ENCODE assay signal across 35 cellular contexts in the genomic region with DNA sequence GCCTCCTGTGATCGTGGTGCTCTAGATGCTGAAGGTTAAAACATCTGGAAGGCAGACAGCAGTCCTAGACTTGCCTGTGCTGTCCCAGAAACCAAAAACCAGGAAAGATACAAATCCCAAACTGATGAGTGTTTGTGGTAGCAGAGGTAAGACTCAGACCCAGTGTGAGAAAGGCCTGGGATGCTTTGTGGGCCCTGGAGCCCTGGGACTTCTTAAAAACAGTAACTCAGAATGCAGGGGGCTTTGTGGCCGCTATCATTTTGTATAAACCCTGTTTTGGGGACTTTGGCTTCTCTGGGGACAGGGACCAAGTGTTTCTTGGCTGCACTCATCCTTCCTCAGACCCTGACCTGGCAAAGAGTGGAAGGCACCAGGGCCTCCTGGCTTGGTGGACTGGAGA.
"Had no signal": no experiment of that assay in that cellular context is flagged by ENCODE, and none has a peak within 500 bp of the region (broad histone marks: within the 10 kb centered on the region; RNA-seq: fewer than 3 reads in every experiment).

No MANE protein-coding gene starts in this region.

- H3K9me3 ChIP-seq: ascending aorta, Peyer's patch, SJSA1 had no signal

- H3K4me3 Mint-ChIP-seq: activated B cell treated with CpG ODN at 0.5 μM for 24 hours; activated CD8-positive, alpha-beta T cell treated with anti-CD3 and anti-CD28 coated beads for 36 hours; activated naive CD4-positive, alpha-beta T cell treated with anti-CD3 and anti-CD28 coated beads, Interleukin-2, amount 50 U/mL, for 24 hours; activated naive CD8-positive, alpha-beta T cell treated with anti-CD3 and anti-CD28 coated beads, Interleukin-2, amount 10 ng/mL, durations not matched to agents 7 days and 5 days; activated T-cell treated with anti-CD3 and anti-CD28 coated beads, Interleukin-2, amount 50 U/mL, for 4 hours; activated T-helper 1 cell treated with anti-CD3 and anti-CD28 coated beads, Interleukin-12 subunit alpha, Interleukin-12 subunit beta, Interleukin-2, Interleukin-4 antibody, amounts not matched to agents 30 ng/mL and 10 ng/mL and 1 ng/mL, durations not matched to agents 14 hours and 24 hours and 36 hours had no signal

- H3K4me1 Mint-ChIP-seq: activated B cell treated with CpG ODN at 0.5 μM for 24 hours had no signal

- H3K27me3 ChIP-seq: ascending aorta, Peyer's patch had no signal

- H3K9ac ChIP-seq: KMS-11 had no signal

- H3K27ac Mint-ChIP-seq: activated B cell treated with CpG ODN at 0.5 μM for 24 hours; activated CD8-positive, alpha-beta T cell treated with anti-CD3 and anti-CD28 coated beads for 36 hours; activated naive CD4-positive, alpha-beta T cell treated with anti-CD3 and anti-CD28 coated beads, Interleukin-2, amount 50 U/mL, for 24 hours; activated naive CD8-positive, alpha-beta T cell treated with anti-CD3 and anti-CD28 coated beads, Interleukin-2, amount 10 ng/mL, durations not matched to agents 7 days and 5 days; activated T-helper 1 cell treated with anti-CD3 and anti-CD28 coated beads, Interleukin-12 subunit alpha, Interleukin-12 subunit beta, Interleukin-2, Interleukin-4 antibody, amounts not matched to agents 30 ng/mL and 10 ng/mL and 1 ng/mL, durations not matched to agents 14 hours and 24 hours and 36 hours had no signal

- H3K36me3 ChIP-seq: ascending aorta, cardiac muscle cell, Peyer's patch, SJSA1 had no signal

- H3K4me3 ChIP-seq: ascending aorta, cardiac muscle cell, Peyer's patch, SJSA1 had no signal

- H3K36me3 Mint-ChIP-seq: activated naive CD4-positive, alpha-beta T cell treated with anti-CD3 and anti-CD28 coated beads, Interleukin-2, amount 50 U/mL, for 24 hours; activated naive CD8-positive, alpha-beta T cell treated with anti-CD3 and anti-CD28 coated beads, Interleukin-2, amount 10 ng/mL, durations not matched to agents 7 days and 5 days had no signal

- H3K4me2 ChIP-seq: KMS-11 had no signal

- H3K4me1 ChIP-seq: ascending aorta, Peyer's patch, SJSA1 had no signal

- H3K9me3 Mint-ChIP-seq: activated B cell treated with CpG ODN at 0.5 μM for 24 hours; activated CD8-positive, alpha-beta T cell treated with anti-CD3 and anti-CD28 coated beads for 36 hours; activated naive CD4-positive, alpha-beta T cell treated with anti-CD3 and anti-CD28 coated beads, Interleukin-2, amount 50 U/mL, for 24 hours; activated naive CD8-positive, alpha-beta T cell treated with anti-CD3 and anti-CD28 coated beads, Interleukin-2, amount 10 ng/mL, durations not matched to agents 7 days and 5 days; activated T-cell treated with anti-CD3 and anti-CD28 coated beads, Interleukin-2, amount 50 U/mL, for 4 hours; activated T-helper 1 cell treated with anti-CD3 and anti-CD28 coated beads, Interleukin-12 subunit alpha, Interleukin-12 subunit beta, Interleukin-2, Interleukin-4 antibody, amounts not matched to agents 30 ng/mL and 10 ng/mL and 1 ng/mL, durations not matched to agents 14 hours and 24 hours and 36 hours had no signal

- DNase-seq: activated CD4-positive, alpha-beta T cell treated with anti-CD3 and anti-CD28 coated beads for 4 hours; activated CD4-positive, alpha-beta T cell treated with anti-CD3 and anti-CD28 coated beads, Interleukin-2, amount 50 U/mL, for 1 hour; activated CD8-positive, alpha-beta T cell treated with anti-CD3 and anti-CD28 coated beads for 36 hours; activated naive CD4-positive, alpha-beta T cell; activated T-cell treated with anti-CD3 and anti-CD28 coated beads for 4 hours; amygdala; NCI-H1092 treated with DMSO at 0.1 percent for 48 hours; NCI-H1417; NCI-H146; NCI-H187; NCI-H2029 treated with DMSO at 0.1 percent for 48 hours; NCI-H2107; NCI-H2171; NCI-H510A; NCI-H526; NCI-H748 treated with DMSO at 0.1 percent for 48 hours; NK-92 treated with Interleukin-12 subunit alpha and Interleukin-12 subunit beta, amount 100 ng/mL, for 24 hours; PC-3; RPMI8226; SHP77 treated with DMSO at 0.1 percent for 48 hours; SW 1271; T-helper 1 cell; T-helper 2 cell; T-helper 9 cell had no signal

- H3K27ac ChIP-seq: ascending aorta, cardiac muscle cell, KMS-11, Peyer's patch, SJSA1, VCaP had no signal
